15 cellular contexts compared by ENCODE assay signal in the genomic region with DNA sequence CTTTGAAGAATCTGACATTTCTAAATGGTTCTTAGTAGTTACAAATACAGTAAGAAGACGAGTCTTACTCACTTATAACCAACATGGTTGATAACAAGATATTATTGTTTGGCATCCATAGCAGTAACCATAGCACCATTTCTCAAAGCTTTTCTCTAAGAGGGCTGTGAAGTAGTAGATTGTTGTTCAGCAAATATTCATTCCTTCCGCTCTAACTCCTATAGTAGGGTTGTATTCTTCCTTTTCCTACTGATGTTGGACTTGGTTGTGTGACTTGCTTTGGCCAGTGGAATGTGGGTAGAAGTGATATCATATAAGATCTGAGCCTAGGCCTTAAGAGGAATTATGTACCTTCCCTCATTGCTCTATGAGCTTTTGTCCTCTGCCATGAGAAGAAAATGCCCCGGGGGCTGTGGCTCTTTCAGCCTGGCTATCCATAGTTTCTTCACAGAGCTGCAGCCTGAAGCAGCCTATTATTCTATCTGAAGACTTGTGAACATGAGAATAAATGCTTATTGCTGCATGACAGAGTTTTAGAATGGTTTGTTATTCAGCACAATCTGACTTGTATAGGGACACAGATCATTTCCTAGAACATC.
"Had no signal": no experiment of that assay in that cellular context is flagged by ENCODE, and none has a peak within 500 bp of the region (broad histone marks: within the 10 kb centered on the region; RNA-seq: fewer than 3 reads in every experiment).

No MANE protein-coding gene starts in this region.

- H3K9me3 ChIP-seq: right lobe of liver had no signal

- ATAC-seq: gastroesophageal sphincter; lower lobe of right lung; right lobe of liver; stimulated activated effector memory CD8-positive, alpha-beta T cell treated with anti-CD3 and anti-CD28 coated beads, Interleukin-12 subunit alpha, Interleukin-12 subunit beta, amount 100 ng/mL, for 72 hours had no signal

- H3K4me1 ChIP-seq: lower lobe of right lung, right lobe of liver had no signal

- H3K4me3 Mint-ChIP-seq: activated naive CD8-positive, alpha-beta T cell; nephron progenitor cell; stimulated activated effector memory CD8-positive, alpha-beta T cell treated with anti-CD3 and anti-CD28 coated beads, Interleukin-12 subunit alpha, Interleukin-12 subunit beta, amount 100 ng/mL, for 72 hours had no signal

- H3K4me1 Mint-ChIP-seq: stimulated activated effector memory CD8-positive, alpha-beta T cell treated with anti-CD3 and anti-CD28 coated beads, Interleukin-12 subunit alpha, Interleukin-12 subunit beta, amount 100 ng/mL, for 72 hours had no signal

- DNase-seq: activated CD4-positive, alpha-beta T cell treated with anti-CD3 and anti-CD28 coated beads for 1 hour; activated CD4-positive, alpha-beta T cell treated with anti-CD3 and anti-CD28 coated beads, Interleukin-2, amount 50 U/mL, for 4 hours; effector CD4-positive, alpha-beta T cell; lower lobe of right lung; nephron progenitor cell; right lobe of liver; stimulated activated CD4-positive, alpha-beta T cell treated with anti-CD3 and anti-CD28 coated beads, Interleukin-4, amount 100 ng/mL, for 24 hours; stomach; T-helper 2 cell; upper lobe of left lung; WERI-Rb-1 had no signal

- H3K27me3 ChIP-seq: gastroesophageal sphincter, right lobe of liver, stomach, upper lobe of left lung had no signal

- H3K27me3 Mint-ChIP-seq: progenitor cell of endocrine pancreas had no signal

- H3K36me3 ChIP-seq: gastroesophageal sphincter, lower lobe of right lung, right lobe of liver, stomach, upper lobe of left lung, WERI-Rb-1 had no signal

- H3K27ac Mint-ChIP-seq: activated naive CD8-positive, alpha-beta T cell; nephron progenitor cell; progenitor cell of endocrine pancreas; stimulated activated effector memory CD8-positive, alpha-beta T cell treated with anti-CD3 and anti-CD28 coated beads, Interleukin-12 subunit alpha, Interleukin-12 subunit beta, amount 100 ng/mL, for 72 hours had no signal

- H3K27ac ChIP-seq: lower lobe of right lung, right lobe of liver, upper lobe of left lung, WERI-Rb-1 had no signal

- H3K4me3 ChIP-seq: gastroesophageal sphincter, lower lobe of right lung, right lobe of liver, stomach, upper lobe of left lung had no signal

- H3K36me3 Mint-ChIP-seq: stimulated activated effector memory CD8-positive, alpha-beta T cell treated with anti-CD3 and anti-CD28 coated beads, Interleukin-12 subunit alpha, Interleukin-12 subunit beta, amount 100 ng/mL, for 72 hours had no signal
